Comparison of ENCODE assay signal across 24 cellular contexts in the genomic region with DNA sequence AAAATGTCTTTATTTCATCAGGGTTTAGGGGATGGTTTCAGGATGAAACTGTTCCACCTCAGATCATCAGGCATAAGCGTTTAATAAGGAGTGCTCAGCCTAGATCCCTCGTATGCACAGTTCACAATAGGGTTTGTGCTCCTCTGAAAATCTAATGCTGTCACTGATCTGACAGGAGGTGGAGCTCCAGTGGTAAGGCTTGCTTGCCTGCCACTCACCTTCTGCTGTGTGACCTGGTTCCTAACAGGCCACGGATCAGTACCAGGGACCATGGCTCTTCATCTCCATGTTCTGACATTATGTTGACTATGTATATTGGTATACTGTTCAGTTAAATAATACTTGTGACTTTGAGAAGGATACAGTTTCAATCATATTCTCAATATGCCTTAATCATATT.
"Had no signal": no experiment of that assay in that cellular context is flagged by ENCODE, and none has a peak within 500 bp of the region (broad histone marks: within the 10 kb centered on the region; RNA-seq: fewer than 3 reads in every experiment).

No MANE protein-coding gene starts in this region.

- H3K4me1 Mint-ChIP-seq: nephron progenitor cell; stimulated activated effector memory CD8-positive, alpha-beta T cell treated with anti-CD3 and anti-CD28 coated beads, Interleukin-12 subunit alpha, Interleukin-12 subunit beta, amount 100 ng/mL, for 72 hours had no signal

- H3K27ac Mint-ChIP-seq: dendritic cell treated with granulocyte-macrophage colony-stimulating factor and Interleukin-4, amounts not matched to agents 40 ng/mL and 50 ng/mL, for 4 days; stimulated activated effector memory CD8-positive, alpha-beta T cell treated with anti-CD3 and anti-CD28 coated beads, Interleukin-12 subunit alpha, Interleukin-12 subunit beta, amount 100 ng/mL, for 72 hours had no signal

- H3K4me3 Mint-ChIP-seq: dendritic cell treated with granulocyte-macrophage colony-stimulating factor and Interleukin-4, amounts not matched to agents 40 ng/mL and 50 ng/mL, for 4 days; effector memory CD8-positive, alpha-beta T cell; immature natural killer cell; naive thymus-derived CD8-positive, alpha-beta T cell; nephron progenitor cell; stimulated activated effector memory CD8-positive, alpha-beta T cell treated with anti-CD3 and anti-CD28 coated beads, Interleukin-12 subunit alpha, Interleukin-12 subunit beta, amount 100 ng/mL, for 72 hours had no signal

- H3K27me3 Mint-ChIP-seq: dendritic cell treated with granulocyte-macrophage colony-stimulating factor and Interleukin-4, amounts not matched to agents 40 ng/mL and 50 ng/mL, for 4 days; effector memory CD8-positive, alpha-beta T cell; naive thymus-derived CD8-positive, alpha-beta T cell had no signal

- DNase-seq: colonic mucosa; effector memory CD8-positive, alpha-beta T cell; hypothalamus; immature natural killer cell; islet precursor cell; kidney glomerular epithelial cell; left colon; left ventricle myocardium superior; lower lobe of right lung; naive thymus-derived CD8-positive, alpha-beta T cell; nephron progenitor cell; nucleus accumbens; sigmoid colon; stimulated activated CD4-positive, alpha-beta T cell treated with anti-CD3 and anti-CD28 coated beads, Interleukin-2, amount 100 ng/mL, for 24 hours; stimulated activated CD4-positive, alpha-beta T cell treated with anti-CD3 and anti-CD28 coated beads, Interleukin-4, amount 100 ng/mL, for 24 hours; stimulated activated naive CD4-positive, alpha-beta T cell treated with Interleukin-2 at 50 U/mL for 16 hours; upper lobe of right lung; uterus had no signal

- H3K27ac ChIP-seq: colonic mucosa, lower lobe of right lung, prostate gland, right atrium auricular region, sigmoid colon, thoracic aorta, tibial nerve, upper lobe of right lung, uterus had no signal

- H3K9me3 Mint-ChIP-seq: dendritic cell treated with granulocyte-macrophage colony-stimulating factor and Interleukin-4, amounts not matched to agents 40 ng/mL and 50 ng/mL, for 4 days; effector memory CD8-positive, alpha-beta T cell; immature natural killer cell; naive thymus-derived CD8-positive, alpha-beta T cell; nephron progenitor cell; stimulated activated effector memory CD8-positive, alpha-beta T cell treated with anti-CD3 and anti-CD28 coated beads, Interleukin-12 subunit alpha, Interleukin-12 subunit beta, amount 100 ng/mL, for 72 hours had no signal

- ATAC-seq: effector memory CD8-positive, alpha-beta T cell; left colon; left ventricle myocardium superior; lower lobe of right lung; naive thymus-derived CD8-positive, alpha-beta T cell; stimulated activated effector memory CD8-positive, alpha-beta T cell treated with anti-CD3 and anti-CD28 coated beads, Interleukin-12 subunit alpha, Interleukin-12 subunit beta, amount 100 ng/mL, for 72 hours; upper lobe of right lung had no signal
